Comparison of ENCODE assay signal across 1 cellular context in the genomic region with DNA sequence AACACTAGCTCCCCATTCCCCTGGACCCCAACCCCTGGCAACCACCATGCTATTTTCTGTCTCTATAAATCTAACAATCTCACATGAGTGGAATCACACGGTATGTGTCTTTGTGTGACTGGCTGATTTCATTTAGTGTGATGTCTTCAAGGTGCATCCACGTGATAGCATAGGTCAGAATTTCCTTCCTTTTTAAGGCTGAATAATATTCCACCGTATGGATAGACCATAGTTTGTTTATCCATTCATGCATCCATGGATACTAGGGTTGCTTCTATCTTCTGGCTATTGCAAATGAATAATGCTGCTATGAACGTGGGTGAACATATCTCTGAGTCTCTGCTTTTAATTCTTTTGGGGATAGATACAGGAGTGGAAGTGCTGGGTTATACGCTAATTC.
TF ChIP-seq lines count a peak whose summit lies in the region.

No MANE protein-coding gene starts in this region.

TF ChIP-seq in K562, 482 proteins besides CTCF, POLR2A, EP300 and RAD21 (continued from another document):
- TF ChIP-seq, protein P1, sequence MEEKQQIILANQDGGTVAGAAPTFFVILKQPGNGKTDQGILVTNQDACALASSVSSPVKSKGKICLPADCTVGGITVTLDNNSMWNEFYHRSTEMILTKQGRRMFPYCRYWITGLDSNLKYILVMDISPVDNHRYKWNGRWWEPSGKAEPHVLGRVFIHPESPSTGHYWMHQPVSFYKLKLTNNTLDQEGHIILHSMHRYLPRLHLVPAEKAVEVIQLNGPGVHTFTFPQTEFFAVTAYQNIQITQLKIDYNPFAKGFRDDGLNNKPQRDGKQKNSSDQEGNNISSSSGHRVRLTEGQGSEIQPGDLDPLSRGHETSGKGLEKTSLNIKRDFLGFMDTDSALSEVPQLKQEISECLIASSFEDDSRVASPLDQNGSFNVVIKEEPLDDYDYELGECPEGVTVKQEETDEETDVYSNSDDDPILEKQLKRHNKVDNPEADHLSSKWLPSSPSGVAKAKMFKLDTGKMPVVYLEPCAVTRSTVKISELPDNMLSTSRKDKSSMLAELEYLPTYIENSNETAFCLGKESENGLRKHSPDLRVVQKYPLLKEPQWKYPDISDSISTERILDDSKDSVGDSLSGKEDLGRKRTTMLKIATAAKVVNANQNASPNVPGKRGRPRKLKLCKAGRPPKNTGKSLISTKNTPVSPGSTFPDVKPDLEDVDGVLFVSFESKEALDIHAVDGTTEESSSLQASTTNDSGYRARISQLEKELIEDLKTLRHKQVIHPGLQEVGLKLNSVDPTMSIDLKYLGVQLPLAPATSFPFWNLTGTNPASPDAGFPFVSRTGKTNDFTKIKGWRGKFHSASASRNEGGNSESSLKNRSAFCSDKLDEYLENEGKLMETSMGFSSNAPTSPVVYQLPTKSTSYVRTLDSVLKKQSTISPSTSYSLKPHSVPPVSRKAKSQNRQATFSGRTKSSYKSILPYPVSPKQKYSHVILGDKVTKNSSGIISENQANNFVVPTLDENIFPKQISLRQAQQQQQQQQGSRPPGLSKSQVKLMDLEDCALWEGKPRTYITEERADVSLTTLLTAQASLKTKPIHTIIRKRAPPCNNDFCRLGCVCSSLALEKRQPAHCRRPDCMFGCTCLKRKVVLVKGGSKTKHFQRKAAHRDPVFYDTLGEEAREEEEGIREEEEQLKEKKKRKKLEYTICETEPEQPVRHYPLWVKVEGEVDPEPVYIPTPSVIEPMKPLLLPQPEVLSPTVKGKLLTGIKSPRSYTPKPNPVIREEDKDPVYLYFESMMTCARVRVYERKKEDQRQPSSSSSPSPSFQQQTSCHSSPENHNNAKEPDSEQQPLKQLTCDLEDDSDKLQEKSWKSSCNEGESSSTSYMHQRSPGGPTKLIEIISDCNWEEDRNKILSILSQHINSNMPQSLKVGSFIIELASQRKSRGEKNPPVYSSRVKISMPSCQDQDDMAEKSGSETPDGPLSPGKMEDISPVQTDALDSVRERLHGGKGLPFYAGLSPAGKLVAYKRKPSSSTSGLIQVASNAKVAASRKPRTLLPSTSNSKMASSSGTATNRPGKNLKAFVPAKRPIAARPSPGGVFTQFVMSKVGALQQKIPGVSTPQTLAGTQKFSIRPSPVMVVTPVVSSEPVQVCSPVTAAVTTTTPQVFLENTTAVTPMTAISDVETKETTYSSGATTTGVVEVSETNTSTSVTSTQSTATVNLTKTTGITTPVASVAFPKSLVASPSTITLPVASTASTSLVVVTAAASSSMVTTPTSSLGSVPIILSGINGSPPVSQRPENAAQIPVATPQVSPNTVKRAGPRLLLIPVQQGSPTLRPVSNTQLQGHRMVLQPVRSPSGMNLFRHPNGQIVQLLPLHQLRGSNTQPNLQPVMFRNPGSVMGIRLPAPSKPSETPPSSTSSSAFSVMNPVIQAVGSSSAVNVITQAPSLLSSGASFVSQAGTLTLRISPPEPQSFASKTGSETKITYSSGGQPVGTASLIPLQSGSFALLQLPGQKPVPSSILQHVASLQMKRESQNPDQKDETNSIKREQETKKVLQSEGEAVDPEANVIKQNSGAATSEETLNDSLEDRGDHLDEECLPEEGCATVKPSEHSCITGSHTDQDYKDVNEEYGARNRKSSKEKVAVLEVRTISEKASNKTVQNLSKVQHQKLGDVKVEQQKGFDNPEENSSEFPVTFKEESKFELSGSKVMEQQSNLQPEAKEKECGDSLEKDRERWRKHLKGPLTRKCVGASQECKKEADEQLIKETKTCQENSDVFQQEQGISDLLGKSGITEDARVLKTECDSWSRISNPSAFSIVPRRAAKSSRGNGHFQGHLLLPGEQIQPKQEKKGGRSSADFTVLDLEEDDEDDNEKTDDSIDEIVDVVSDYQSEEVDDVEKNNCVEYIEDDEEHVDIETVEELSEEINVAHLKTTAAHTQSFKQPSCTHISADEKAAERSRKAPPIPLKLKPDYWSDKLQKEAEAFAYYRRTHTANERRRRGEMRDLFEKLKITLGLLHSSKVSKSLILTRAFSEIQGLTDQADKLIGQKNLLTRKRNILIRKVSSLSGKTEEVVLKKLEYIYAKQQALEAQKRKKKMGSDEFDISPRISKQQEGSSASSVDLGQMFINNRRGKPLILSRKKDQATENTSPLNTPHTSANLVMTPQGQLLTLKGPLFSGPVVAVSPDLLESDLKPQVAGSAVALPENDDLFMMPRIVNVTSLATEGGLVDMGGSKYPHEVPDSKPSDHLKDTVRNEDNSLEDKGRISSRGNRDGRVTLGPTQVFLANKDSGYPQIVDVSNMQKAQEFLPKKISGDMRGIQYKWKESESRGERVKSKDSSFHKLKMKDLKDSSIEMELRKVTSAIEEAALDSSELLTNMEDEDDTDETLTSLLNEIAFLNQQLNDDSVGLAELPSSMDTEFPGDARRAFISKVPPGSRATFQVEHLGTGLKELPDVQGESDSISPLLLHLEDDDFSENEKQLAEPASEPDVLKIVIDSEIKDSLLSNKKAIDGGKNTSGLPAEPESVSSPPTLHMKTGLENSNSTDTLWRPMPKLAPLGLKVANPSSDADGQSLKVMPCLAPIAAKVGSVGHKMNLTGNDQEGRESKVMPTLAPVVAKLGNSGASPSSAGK (IDR thresholded peaks at IDR 0.05) = no peak
- TF ChIP-seq, protein P2, sequence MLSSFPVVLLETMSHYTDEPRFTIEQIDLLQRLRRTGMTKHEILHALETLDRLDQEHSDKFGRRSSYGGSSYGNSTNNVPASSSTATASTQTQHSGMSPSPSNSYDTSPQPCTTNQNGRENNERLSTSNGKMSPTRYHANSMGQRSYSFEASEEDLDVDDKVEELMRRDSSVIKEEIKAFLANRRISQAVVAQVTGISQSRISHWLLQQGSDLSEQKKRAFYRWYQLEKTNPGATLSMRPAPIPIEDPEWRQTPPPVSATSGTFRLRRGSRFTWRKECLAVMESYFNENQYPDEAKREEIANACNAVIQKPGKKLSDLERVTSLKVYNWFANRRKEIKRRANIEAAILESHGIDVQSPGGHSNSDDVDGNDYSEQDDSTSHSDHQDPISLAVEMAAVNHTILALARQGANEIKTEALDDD (IDR thresholded peaks at IDR 0.05) = no peak
- TF ChIP-seq, protein P3, sequence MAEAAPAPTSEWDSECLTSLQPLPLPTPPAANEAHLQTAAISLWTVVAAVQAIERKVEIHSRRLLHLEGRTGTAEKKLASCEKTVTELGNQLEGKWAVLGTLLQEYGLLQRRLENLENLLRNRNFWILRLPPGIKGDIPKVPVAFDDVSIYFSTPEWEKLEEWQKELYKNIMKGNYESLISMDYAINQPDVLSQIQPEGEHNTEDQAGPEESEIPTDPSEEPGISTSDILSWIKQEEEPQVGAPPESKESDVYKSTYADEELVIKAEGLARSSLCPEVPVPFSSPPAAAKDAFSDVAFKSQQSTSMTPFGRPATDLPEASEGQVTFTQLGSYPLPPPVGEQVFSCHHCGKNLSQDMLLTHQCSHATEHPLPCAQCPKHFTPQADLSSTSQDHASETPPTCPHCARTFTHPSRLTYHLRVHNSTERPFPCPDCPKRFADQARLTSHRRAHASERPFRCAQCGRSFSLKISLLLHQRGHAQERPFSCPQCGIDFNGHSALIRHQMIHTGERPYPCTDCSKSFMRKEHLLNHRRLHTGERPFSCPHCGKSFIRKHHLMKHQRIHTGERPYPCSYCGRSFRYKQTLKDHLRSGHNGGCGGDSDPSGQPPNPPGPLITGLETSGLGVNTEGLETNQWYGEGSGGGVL (CRISPR knock-in tag; IDR thresholded peaks at IDR 0.05) = no peak
- no peak for TF ChIP-seq ZC3H4 (CRISPR knock-in tag; IDR thresholded peaks at IDR 0.05; ENCODE audit: borderline replicate concordance)
- TF ChIP-seq, protein P4, sequence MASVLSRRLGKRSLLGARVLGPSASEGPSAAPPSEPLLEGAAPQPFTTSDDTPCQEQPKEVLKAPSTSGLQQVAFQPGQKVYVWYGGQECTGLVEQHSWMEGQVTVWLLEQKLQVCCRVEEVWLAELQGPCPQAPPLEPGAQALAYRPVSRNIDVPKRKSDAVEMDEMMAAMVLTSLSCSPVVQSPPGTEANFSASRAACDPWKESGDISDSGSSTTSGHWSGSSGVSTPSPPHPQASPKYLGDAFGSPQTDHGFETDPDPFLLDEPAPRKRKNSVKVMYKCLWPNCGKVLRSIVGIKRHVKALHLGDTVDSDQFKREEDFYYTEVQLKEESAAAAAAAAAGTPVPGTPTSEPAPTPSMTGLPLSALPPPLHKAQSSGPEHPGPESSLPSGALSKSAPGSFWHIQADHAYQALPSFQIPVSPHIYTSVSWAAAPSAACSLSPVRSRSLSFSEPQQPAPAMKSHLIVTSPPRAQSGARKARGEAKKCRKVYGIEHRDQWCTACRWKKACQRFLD (CRISPR knock-in tag; IDR thresholded peaks at IDR 0.05) = no peak
- TF ChIP-seq RBM25 (IDR thresholded peaks at IDR 0.05; ENCODE audit: low read depth, low read length, severe bottlenecking) = peak; percentile 29
- no peak for TF ChIP-seq CAMTA2 (CRISPR knock-in tag; conservative IDR thresholded peaks at IDR 0.05)
- TF ChIP-seq SUPT5H (IDR thresholded peaks at IDR 0.05) = no peak
- TF ChIP-seq, protein P5, sequence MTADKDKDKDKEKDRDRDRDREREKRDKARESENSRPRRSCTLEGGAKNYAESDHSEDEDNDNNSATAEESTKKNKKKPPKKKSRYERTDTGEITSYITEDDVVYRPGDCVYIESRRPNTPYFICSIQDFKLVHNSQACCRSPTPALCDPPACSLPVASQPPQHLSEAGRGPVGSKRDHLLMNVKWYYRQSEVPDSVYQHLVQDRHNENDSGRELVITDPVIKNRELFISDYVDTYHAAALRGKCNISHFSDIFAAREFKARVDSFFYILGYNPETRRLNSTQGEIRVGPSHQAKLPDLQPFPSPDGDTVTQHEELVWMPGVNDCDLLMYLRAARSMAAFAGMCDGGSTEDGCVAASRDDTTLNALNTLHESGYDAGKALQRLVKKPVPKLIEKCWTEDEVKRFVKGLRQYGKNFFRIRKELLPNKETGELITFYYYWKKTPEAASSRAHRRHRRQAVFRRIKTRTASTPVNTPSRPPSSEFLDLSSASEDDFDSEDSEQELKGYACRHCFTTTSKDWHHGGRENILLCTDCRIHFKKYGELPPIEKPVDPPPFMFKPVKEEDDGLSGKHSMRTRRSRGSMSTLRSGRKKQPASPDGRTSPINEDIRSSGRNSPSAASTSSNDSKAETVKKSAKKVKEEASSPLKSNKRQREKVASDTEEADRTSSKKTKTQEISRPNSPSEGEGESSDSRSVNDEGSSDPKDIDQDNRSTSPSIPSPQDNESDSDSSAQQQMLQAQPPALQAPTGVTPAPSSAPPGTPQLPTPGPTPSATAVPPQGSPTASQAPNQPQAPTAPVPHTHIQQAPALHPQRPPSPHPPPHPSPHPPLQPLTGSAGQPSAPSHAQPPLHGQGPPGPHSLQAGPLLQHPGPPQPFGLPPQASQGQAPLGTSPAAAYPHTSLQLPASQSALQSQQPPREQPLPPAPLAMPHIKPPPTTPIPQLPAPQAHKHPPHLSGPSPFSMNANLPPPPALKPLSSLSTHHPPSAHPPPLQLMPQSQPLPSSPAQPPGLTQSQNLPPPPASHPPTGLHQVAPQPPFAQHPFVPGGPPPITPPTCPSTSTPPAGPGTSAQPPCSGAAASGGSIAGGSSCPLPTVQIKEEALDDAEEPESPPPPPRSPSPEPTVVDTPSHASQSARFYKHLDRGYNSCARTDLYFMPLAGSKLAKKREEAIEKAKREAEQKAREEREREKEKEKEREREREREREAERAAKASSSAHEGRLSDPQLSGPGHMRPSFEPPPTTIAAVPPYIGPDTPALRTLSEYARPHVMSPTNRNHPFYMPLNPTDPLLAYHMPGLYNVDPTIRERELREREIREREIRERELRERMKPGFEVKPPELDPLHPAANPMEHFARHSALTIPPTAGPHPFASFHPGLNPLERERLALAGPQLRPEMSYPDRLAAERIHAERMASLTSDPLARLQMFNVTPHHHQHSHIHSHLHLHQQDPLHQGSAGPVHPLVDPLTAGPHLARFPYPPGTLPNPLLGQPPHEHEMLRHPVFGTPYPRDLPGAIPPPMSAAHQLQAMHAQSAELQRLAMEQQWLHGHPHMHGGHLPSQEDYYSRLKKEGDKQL (CRISPR knock-in tag; IDR thresholded peaks at IDR 0.05; ENCODE audit: borderline replicate concordance) = no peak
- no peak for TF ChIP-seq ZNF121 (CRISPR knock-in tag; conservative IDR thresholded peaks at IDR 0.05)
- TF ChIP-seq MTA3 (IDR thresholded peaks at IDR 0.05; ENCODE audit: borderline replicate concordance) = no peak
- no peak for TF ChIP-seq SMARCB1 (IDR thresholded peaks at IDR 0.05; ENCODE audit: insufficient read length, low read depth)
- TF ChIP-seq DNMT1 (IDR thresholded peaks at IDR 0.05) = no peak
- TF ChIP-seq ZNF444 (CRISPR knock-in tag; IDR thresholded peaks at IDR 0.05) = no peak
